ENCODE assay signal across 16 cellular contexts in the genomic region with DNA sequence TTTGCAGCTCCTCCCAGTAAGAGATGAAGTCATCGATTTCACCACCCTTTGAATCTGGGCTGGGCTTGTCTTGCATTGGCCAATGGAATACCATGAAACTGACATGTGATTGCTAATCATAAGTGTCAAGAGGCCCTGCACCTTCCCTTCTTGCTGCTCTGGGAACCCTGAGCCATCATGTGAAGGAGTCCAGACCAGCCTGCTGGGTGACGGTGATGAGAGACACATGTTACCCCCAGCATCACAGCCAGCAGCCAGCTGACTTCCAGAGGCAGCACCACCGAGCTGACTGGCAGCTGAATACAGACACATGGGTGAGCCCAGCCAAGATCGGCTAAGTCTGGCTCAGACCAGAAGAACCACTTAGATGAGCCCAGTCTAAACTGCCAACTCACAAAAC. TPM values are rescaled to one million over a fixed set of nuclear protein-coding genes. Genes with fewer than 3 reads are reported as not detected.
"Had no signal": no experiment of that assay in that cellular context is flagged by ENCODE, and none has a peak within 500 bp of the region (broad histone marks: within the 10 kb centered on the region; RNA-seq: fewer than 3 reads in every experiment).

No MANE protein-coding gene starts in this region.

- FAIRE-seq: colon had no signal

- DNase-seq: activated CD4-positive, alpha-beta T cell treated with anti-CD3 and anti-CD28 coated beads for 1 hour; activated CD8-positive, alpha-beta memory T cell treated with anti-CD3 and anti-CD28 coated beads, Interleukin-2, amount 50 U/mL, for 4 hours; activated CD8-positive, alpha-beta T cell treated with anti-CD3 and anti-CD28 coated beads for 36 hours; activated gamma-delta T cell treated with Interleukin-2 at 50 U/mL for 16 hours; activated naive CD8-positive, alpha-beta T cell treated with anti-CD3 and anti-CD28 coated beads, Interleukin-2, amount 10 ng/mL, durations not matched to agents 7 days and 5 days; activated T-cell treated with anti-CD3 and anti-CD28 coated beads, Interleukin-2, amount 50 U/mL, for 72 hours; aorta; left ventricle myocardium superior; mesendoderm; nephron progenitor cell; stimulated activated CD4-positive, alpha-beta T cell treated with anti-CD3 and anti-CD28 coated beads, Interleukin-2, amount 100 ng/mL, for 48 hours; stimulated activated naive CD8-positive, alpha-beta T cell treated with anti-CD3 and anti-CD28 coated beads, Interleukin-15, Interleukin-2, amounts not matched to agents 100 U/mL and 50 U/mL, for 24 hours; upper lobe of left lung had no signal

- ATAC-seq: activated CD8-positive, alpha-beta T cell treated with anti-CD3 and anti-CD28 coated beads for 36 hours; activated T-cell treated with anti-CD3 and anti-CD28 coated beads, Interleukin-2, amount 50 U/mL, for 72 hours; left ventricle myocardium superior; stimulated activated naive CD8-positive, alpha-beta T cell treated with anti-CD3 and anti-CD28 coated beads, Interleukin-15, Interleukin-2, amounts not matched to agents 100 U/mL and 50 U/mL, for 24 hours had no signal

- H3K4me3 ChIP-seq: cardiac muscle cell, hepatocyte, upper lobe of left lung had no signal

RNA-seq across cellular contexts. Expression of gene CACNG4, which starts 43.5 kb away (rescaled TPM):
- total RNA-seq: activated CD8-positive, alpha-beta T cell treated with anti-CD3 and anti-CD28 coated beads for 36 hours; activated naive CD8-positive, alpha-beta T cell treated with anti-CD3 and anti-CD28 coated beads, Interleukin-2, amount 10 ng/mL, durations not matched to agents 7 days and 5 days; activated T-cell treated with anti-CD3 and anti-CD28 coated beads, Interleukin-2, amount 50 U/mL, for 72 hours; aorta; left ventricle myocardium superior had no signal
- polyA plus RNA-seq: aorta had no signal
